Comparison of ENCODE assay signal across 28 cellular contexts in the genomic region with DNA sequence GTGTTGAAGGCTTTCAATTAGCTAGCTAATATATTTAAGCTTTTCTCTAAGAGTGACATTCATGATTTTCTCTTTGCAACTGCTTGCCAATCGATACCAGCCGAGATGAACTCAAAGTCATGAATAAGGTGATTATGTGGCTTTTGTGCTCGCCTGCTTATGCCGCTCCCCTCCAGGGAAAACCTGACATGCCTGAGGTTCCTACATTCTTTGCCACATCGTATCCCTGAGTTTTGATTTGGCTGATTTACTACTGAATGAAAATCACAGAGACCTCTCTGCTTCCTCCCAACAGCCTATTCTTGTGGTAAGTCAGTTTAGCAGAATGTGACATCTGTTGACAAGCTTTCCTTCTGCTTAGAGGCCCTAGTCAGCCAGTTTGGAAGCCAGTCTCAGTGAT.
DNase-seq lines count a peak whose midpoint lies in the region; ATAC-seq, FAIRE-seq and TF ChIP-seq lines count a peak whose summit lies in the region.
"Had no signal": no experiment of that assay in that cellular context is flagged by ENCODE, and none has a peak within 500 bp of the region (broad histone marks: within the 10 kb centered on the region; RNA-seq: fewer than 3 reads in every experiment).

No MANE protein-coding gene starts in this region.

- no peak overlapping the region for H3K27ac Mint-ChIP-seq in WTC11
- H3K27ac Mint-ChIP-seq: activated CD4-positive, alpha-beta T cell treated with anti-CD3 and anti-CD28 coated beads for 36 hours; activated naive CD4-positive, alpha-beta T cell treated with anti-CD3 and anti-CD28 coated beads for 36 hours; CD8-positive, alpha-beta memory T cell; effector memory CD8-positive, alpha-beta T cell had no signal

- DNase-seq in NCI-H2107 treated with DMSO at 0.1 percent for 48 hours (lab: John Stamatoyannopoulos, UW; ENCODE audit: unreplicated experiment) (peak; percentile 18), NCI-H2107 (lab: John Stamatoyannopoulos, UW) (no peak), WTC11 (ENCODE audit: low spot score) (no peak), iPS-NIHi7 (ENCODE audit: extremely low spot score) (peak; percentile 35), urothelium cell line (ENCODE audit: low spot score) (peak; percentile 2), CD1c-positive myeloid dendritic cell (ENCODE audit: extremely low spot score) (no peak), NCI-H524 (lab: John Stamatoyannopoulos, UW) (no peak)
- DNase-seq: activated CD4-positive, alpha-beta T cell treated with anti-CD3 and anti-CD28 coated beads for 36 hours; activated naive CD4-positive, alpha-beta T cell treated with anti-CD3 and anti-CD28 coated beads for 36 hours; activated T-cell treated with anti-CD3 and anti-CD28 coated beads, Interleukin-2, amount 50 U/mL, for 48 hours; CD8-positive, alpha-beta memory T cell; DMS153; effector memory CD8-positive, alpha-beta T cell; foreskin melanocyte; hippocampal formation; lower lobe of right lung; NCI-H187; NCI-H226; NCI-H748 treated with DMSO at 0.1 percent for 48 hours; SIG-M5; stimulated activated CD8-positive, alpha-beta memory T cell treated with anti-CD3 and anti-CD28 coated beads, Interleukin-4, amount 100 ng/mL, for 48 hours; T-helper 1 cell; transverse colon had no signal

- no peak for FAIRE-seq in urothelium cell line (lab: Jason Lieb, UNC)
- FAIRE-seq: bronchial epithelial cell, colon, G401.6 had no signal

- CTCF ChIA-PET in WTC11 (lab: Charles Lee): no interaction called here

- H3K27me3 Mint-ChIP-seq in WTC11 (ENCODE audit: low read depth): no peaks in the 10 kb centered on the region
- H3K27me3 Mint-ChIP-seq: activated CD4-positive, alpha-beta T cell treated with anti-CD3 and anti-CD28 coated beads for 36 hours; CD8-positive, alpha-beta memory T cell; effector memory CD8-positive, alpha-beta T cell had no signal

- POLR2A ChIA-PET in WTC11 (lab: Charles Lee): no interaction called here

- H3K4me3 Mint-ChIP-seq in WTC11: no peak overlapping the region
- H3K4me3 Mint-ChIP-seq: activated CD4-positive, alpha-beta T cell treated with anti-CD3 and anti-CD28 coated beads for 36 hours; activated naive CD4-positive, alpha-beta T cell treated with anti-CD3 and anti-CD28 coated beads for 36 hours; CD8-positive, alpha-beta memory T cell; effector memory CD8-positive, alpha-beta T cell had no signal

- H3K36me3 Mint-ChIP-seq in WTC11: peaks cover 9% of the 10 kb centered on the region
- H3K36me3 Mint-ChIP-seq: CD8-positive, alpha-beta memory T cell had no signal

- TF ChIP-seq CTCF in WTC11 (IDR thresholded peaks at IDR 0.05): no peak

- H3K4me1 Mint-ChIP-seq in WTC11: peaks cover 22% of the 10 kb centered on the region
- H3K4me1 Mint-ChIP-seq: activated CD4-positive, alpha-beta T cell treated with anti-CD3 and anti-CD28 coated beads for 36 hours; CD8-positive, alpha-beta memory T cell had no signal

- ATAC-seq in WTC11 (peak; percentile 76), HG02884 (IDR thresholded peaks at IDR 0.05; ENCODE audit: unreplicated experiment) (no peak)
- ATAC-seq: activated CD4-positive, alpha-beta T cell treated with anti-CD3 and anti-CD28 coated beads for 36 hours; effector memory CD8-positive, alpha-beta T cell; esophagus mucosa; lower lobe of right lung had no signal

- H3K9me3 Mint-ChIP-seq in WTC11: peaks cover 21% of the 10 kb centered on the region
- H3K9me3 Mint-ChIP-seq: activated naive CD4-positive, alpha-beta T cell treated with anti-CD3 and anti-CD28 coated beads for 36 hours had no signal

TF ChIP-seq in WTC11, 78 proteins besides CTCF, POLR2A, EP300 and RAD21 (continues in another document):
- TF ChIP-seq GTF2I (CRISPR knock-in tag; conservative IDR thresholded peaks at IDR 0.05): no peak
- TF ChIP-seq, protein P1, sequence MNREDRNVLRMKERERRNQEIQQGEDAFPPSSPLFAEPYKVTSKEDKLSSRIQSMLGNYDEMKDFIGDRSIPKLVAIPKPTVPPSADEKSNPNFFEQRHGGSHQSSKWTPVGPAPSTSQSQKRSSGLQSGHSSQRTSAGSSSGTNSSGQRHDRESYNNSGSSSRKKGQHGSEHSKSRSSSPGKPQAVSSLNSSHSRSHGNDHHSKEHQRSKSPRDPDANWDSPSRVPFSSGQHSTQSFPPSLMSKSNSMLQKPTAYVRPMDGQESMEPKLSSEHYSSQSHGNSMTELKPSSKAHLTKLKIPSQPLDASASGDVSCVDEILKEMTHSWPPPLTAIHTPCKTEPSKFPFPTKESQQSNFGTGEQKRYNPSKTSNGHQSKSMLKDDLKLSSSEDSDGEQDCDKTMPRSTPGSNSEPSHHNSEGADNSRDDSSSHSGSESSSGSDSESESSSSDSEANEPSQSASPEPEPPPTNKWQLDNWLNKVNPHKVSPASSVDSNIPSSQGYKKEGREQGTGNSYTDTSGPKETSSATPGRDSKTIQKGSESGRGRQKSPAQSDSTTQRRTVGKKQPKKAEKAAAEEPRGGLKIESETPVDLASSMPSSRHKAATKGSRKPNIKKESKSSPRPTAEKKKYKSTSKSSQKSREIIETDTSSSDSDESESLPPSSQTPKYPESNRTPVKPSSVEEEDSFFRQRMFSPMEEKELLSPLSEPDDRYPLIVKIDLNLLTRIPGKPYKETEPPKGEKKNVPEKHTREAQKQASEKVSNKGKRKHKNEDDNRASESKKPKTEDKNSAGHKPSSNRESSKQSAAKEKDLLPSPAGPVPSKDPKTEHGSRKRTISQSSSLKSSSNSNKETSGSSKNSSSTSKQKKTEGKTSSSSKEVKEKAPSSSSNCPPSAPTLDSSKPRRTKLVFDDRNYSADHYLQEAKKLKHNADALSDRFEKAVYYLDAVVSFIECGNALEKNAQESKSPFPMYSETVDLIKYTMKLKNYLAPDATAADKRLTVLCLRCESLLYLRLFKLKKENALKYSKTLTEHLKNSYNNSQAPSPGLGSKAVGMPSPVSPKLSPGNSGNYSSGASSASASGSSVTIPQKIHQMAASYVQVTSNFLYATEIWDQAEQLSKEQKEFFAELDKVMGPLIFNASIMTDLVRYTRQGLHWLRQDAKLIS (CRISPR knock-in tag; IDR thresholded peaks at IDR 0.05; ENCODE audit: borderline replicate concordance): no peak
- no peak for TF ChIP-seq TEAD4 (CRISPR knock-in tag; IDR thresholded peaks at IDR 0.05)
- no peak for TF ChIP-seq ETV6 (CRISPR knock-in tag; IDR thresholded peaks at IDR 0.05)
- TF ChIP-seq ARID4B (CRISPR knock-in tag; IDR thresholded peaks at IDR 0.05; ENCODE audit: borderline replicate concordance): no peak
- TF ChIP-seq TCF7 (CRISPR knock-in tag; IDR thresholded peaks at IDR 0.05; ENCODE audit: low read depth): no peak
- TF ChIP-seq, protein P2, sequence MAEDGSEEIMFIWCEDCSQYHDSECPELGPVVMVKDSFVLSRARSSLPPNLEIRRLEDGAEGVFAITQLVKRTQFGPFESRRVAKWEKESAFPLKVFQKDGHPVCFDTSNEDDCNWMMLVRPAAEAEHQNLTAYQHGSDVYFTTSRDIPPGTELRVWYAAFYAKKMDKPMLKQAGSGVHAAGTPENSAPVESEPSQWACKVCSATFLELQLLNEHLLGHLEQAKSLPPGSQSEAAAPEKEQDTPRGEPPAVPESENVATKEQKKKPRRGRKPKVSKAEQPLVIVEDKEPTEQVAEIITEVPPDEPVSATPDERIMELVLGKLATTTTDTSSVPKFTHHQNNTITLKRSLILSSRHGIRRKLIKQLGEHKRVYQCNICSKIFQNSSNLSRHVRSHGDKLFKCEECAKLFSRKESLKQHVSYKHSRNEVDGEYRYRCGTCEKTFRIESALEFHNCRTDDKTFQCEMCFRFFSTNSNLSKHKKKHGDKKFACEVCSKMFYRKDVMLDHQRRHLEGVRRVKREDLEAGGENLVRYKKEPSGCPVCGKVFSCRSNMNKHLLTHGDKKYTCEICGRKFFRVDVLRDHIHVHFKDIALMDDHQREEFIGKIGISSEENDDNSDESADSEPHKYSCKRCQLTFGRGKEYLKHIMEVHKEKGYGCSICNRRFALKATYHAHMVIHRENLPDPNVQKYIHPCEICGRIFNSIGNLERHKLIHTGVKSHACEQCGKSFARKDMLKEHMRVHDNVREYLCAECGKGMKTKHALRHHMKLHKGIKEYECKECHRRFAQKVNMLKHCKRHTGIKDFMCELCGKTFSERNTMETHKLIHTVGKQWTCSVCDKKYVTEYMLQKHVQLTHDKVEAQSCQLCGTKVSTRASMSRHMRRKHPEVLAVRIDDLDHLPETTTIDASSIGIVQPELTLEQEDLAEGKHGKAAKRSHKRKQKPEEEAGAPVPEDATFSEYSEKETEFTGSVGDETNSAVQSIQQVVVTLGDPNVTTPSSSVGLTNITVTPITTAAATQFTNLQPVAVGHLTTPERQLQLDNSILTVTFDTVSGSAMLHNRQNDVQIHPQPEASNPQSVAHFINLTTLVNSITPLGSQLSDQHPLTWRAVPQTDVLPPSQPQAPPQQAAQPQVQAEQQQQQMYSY (CRISPR knock-in tag; IDR thresholded peaks at IDR 0.05): no peak
- TF ChIP-seq ZNF232 (CRISPR knock-in tag; IDR thresholded peaks at IDR 0.05): no peak
- TF ChIP-seq ZNF423 (CRISPR knock-in tag; IDR thresholded peaks at IDR 0.05): no peak

Comparison
In these comparisons a context has a peak if more than half of its experiments do, and no peak if none do; other contexts are left out.
1. DNase-seq: peak in NCI-H2107 treated with DMSO at 0.1 percent for 48 hours (single experiment), iPS-NIHi7 (single experiment) and urothelium cell line (single experiment); none in NCI-H2107 (single experiment), WTC11 (single experiment), CD1c-positive myeloid dendritic cell (single experiment) and NCI-H524 (0 of 2).